7 cellular contexts compared by ENCODE assay signal in the genomic region with DNA sequence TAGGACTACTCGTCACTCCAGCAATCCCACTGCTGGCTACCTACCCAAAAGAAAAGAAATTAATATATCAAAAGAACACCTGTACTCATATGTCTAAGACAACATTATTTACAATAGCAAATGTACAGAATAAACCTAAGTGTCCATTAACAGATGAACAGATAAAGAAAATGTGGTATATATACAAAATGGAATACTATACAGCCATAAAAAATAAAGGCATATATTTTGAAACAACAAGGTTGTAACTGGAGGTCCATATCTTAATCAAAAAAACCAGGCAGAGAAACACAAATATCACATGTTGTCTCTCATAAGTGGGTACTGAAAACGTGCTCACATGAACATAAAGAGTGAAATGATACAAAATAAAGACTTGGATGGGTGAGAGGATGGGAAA.
"Had no signal": no experiment of that assay in that cellular context is flagged by ENCODE, and none has a peak within 500 bp of the region (broad histone marks: within the 10 kb centered on the region; RNA-seq: fewer than 3 reads in every experiment).

No MANE protein-coding gene starts in this region.

- H3K4me2 ChIP-seq: KMS-11 had no signal

- DNase-seq: IMR-90, KBM-7, KG1 had no signal

- H3K27ac ChIP-seq: HL-60, KMS-11 had no signal

- FAIRE-seq: HepG2, HTR-8/SVneo had no signal

- H3K9ac ChIP-seq: KMS-11 had no signal

- ATAC-seq: HepG2 had no signal
